ENCODE assay signal across 1 cellular context in the genomic region with DNA sequence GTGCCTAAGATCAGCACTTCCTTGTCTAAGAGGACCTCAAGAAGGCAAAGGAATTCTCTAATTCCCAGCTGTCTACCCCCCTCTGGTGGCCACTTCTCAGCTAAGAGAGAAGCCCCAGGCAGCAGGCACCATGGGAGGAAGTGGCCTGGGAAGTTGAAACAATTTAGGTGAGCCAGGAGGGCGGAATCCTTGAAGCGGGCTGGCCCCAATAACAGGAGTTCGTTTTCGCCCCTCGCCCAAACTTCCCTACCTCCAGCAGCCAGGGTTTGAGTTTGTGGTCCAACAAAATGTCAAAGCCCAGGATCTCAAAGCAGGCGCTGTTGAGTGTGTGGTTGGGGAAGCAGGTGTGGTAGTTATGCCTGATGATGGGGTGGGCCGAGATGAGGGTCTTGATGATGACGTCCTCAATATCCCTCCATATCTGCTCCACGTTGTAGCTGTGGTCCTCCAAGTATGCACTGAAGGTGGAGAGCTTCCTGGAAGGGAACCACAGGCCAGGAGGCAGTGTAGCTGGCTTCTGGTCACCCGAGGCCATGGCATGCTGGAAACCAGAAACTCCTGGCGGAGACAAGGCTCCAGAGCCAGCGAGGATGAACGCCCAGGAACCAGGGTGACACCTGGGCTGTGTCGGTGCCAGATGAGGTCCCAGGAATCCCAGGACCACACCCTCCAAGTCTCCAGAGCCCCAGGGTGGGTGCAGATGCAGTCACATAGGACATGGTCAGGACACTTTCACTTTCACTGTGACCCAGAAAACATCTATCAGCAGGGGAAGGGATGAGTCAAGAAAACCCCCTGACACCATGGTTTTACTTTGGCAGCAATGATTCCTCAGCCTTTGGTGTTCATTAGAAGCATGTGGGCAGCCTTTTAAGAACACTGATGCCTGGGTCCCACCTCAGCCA.
A peak's percentile ranks its signal among the peaks of the same experiment; 100 is the strongest.
TF ChIP-seq lines count a peak whose summit lies in the region.

No MANE protein-coding gene starts in this region.

TF ChIP-seq in HepG2, 621 proteins besides CTCF, POLR2A, EP300 and RAD21 (continued from another document):
- TF ChIP-seq, protein P1, sequence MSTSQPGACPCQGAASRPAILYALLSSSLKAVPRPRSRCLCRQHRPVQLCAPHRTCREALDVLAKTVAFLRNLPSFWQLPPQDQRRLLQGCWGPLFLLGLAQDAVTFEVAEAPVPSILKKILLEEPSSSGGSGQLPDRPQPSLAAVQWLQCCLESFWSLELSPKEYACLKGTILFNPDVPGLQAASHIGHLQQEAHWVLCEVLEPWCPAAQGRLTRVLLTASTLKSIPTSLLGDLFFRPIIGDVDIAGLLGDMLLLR (CRISPR knock-in tag; IDR thresholded peaks at IDR 0.05) = no peak
- TF ChIP-seq ZNF501 (CRISPR knock-in tag; IDR thresholded peaks at IDR 0.05) (peak; percentile 91), ZNF256 (CRISPR knock-in tag; conservative IDR thresholded peaks at IDR 0.05) (no peak; the same call in 1 of the 2 replicates), ZNF878 (CRISPR knock-in tag; IDR thresholded peaks at IDR 0.05) (0 out of 2 replicates have a peak, but pooled peaks have one; percentile 46), SMAD3 (CRISPR knock-in tag; IDR thresholded peaks at IDR 0.05) (peak; percentile 53; the same call in 1 of the 2 replicates), ZSCAN20 (CRISPR knock-in tag; IDR thresholded peaks at IDR 0.05; ENCODE audit: borderline replicate concordance) (no peak), ZNF333 (CRISPR knock-in tag; IDR thresholded peaks at IDR 0.05; ENCODE audit: borderline replicate concordance) (no peak), PHB2 (IDR thresholded peaks at IDR 0.05; ENCODE audit: partially characterized antibody) (no peak), ZNF124 (CRISPR knock-in tag; IDR thresholded peaks at IDR 0.05) (no peak), ZNF354B (CRISPR knock-in tag; IDR thresholded peaks at IDR 0.05) (no peak), ZBTB7B (CRISPR knock-in tag; IDR thresholded peaks at IDR 0.05) (peak; percentile 53; the same call in 1 of the 2 replicates), ZNF644 (CRISPR knock-in tag; IDR thresholded peaks at IDR 0.05; ENCODE audit: low read depth) (peak; percentile 29; the same call in 1 of the 2 replicates), ZNF549 (CRISPR knock-in tag; IDR thresholded peaks at IDR 0.05) (no peak), REXO4 (CRISPR knock-in tag; IDR thresholded peaks at IDR 0.05; ENCODE audit: borderline replicate concordance) (no peak), SETDB1 (CRISPR knock-in tag; IDR thresholded peaks at IDR 0.05; ENCODE audit: borderline replicate concordance) (no peak), NFKBIZ (CRISPR knock-in tag; IDR thresholded peaks at IDR 0.05) (no peak), ZNF570 (CRISPR knock-in tag; IDR thresholded peaks at IDR 0.05; ENCODE audit: borderline replicate concordance) (no peak), MIER2 (CRISPR knock-in tag; IDR thresholded peaks at IDR 0.05) (peak; percentile 65; the same call in 1 of the 2 replicates), RBAK (CRISPR knock-in tag; IDR thresholded peaks at IDR 0.05) (no peak), MYNN (CRISPR knock-in tag; IDR thresholded peaks at IDR 0.05; ENCODE audit: low read depth) (no peak), ZNF292 (CRISPR knock-in tag; IDR thresholded peaks at IDR 0.05; ENCODE audit: borderline replicate concordance, low read depth) (no peak), ZNF446 (CRISPR knock-in tag; IDR thresholded peaks at IDR 0.05) (no peak), ARNT2 (CRISPR knock-in tag; IDR thresholded peaks at IDR 0.05; ENCODE audit: low read depth) (no peak), ZNF768 (CRISPR knock-in tag; IDR thresholded peaks at IDR 0.05) (0 out of 2 replicates have a peak, but pooled peaks have one; percentile 21), CREB1 (IDR thresholded peaks at IDR 0.05) (peak; percentile 67), CREB1 (CRISPR knock-in tag; IDR thresholded peaks at IDR 0.05) (no peak), MZF1 (CRISPR knock-in tag; IDR thresholded peaks at IDR 0.05; ENCODE audit: borderline replicate concordance) (no peak)
- TF ChIP-seq, protein P2, sequence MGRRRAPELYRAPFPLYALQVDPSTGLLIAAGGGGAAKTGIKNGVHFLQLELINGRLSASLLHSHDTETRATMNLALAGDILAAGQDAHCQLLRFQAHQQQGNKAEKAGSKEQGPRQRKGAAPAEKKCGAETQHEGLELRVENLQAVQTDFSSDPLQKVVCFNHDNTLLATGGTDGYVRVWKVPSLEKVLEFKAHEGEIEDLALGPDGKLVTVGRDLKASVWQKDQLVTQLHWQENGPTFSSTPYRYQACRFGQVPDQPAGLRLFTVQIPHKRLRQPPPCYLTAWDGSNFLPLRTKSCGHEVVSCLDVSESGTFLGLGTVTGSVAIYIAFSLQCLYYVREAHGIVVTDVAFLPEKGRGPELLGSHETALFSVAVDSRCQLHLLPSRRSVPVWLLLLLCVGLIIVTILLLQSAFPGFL (CRISPR knock-in tag; IDR thresholded peaks at IDR 0.05) = no peak
- TF ChIP-seq, protein P3, sequence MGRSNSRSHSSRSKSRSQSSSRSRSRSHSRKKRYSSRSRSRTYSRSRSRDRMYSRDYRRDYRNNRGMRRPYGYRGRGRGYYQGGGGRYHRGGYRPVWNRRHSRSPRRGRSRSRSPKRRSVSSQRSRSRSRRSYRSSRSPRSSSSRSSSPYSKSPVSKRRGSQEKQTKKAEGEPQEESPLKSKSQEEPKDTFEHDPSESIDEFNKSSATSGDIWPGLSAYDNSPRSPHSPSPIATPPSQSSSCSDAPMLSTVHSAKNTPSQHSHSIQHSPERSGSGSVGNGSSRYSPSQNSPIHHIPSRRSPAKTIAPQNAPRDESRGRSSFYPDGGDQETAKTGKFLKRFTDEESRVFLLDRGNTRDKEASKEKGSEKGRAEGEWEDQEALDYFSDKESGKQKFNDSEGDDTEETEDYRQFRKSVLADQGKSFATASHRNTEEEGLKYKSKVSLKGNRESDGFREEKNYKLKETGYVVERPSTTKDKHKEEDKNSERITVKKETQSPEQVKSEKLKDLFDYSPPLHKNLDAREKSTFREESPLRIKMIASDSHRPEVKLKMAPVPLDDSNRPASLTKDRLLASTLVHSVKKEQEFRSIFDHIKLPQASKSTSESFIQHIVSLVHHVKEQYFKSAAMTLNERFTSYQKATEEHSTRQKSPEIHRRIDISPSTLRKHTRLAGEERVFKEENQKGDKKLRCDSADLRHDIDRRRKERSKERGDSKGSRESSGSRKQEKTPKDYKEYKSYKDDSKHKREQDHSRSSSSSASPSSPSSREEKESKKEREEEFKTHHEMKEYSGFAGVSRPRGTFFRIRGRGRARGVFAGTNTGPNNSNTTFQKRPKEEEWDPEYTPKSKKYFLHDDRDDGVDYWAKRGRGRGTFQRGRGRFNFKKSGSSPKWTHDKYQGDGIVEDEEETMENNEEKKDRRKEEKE (IDR thresholded peaks at IDR 0.05) = no peak
- TF ChIP-seq, protein P4, sequence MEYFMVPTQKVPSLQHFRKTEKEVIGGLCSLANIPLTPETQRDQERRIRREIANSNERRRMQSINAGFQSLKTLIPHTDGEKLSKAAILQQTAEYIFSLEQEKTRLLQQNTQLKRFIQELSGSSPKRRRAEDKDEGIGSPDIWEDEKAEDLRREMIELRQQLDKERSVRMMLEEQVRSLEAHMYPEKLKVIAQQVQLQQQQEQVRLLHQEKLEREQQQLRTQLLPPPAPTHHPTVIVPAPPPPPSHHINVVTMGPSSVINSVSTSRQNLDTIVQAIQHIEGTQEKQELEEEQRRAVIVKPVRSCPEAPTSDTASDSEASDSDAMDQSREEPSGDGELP (IDR thresholded peaks at IDR 0.05; ENCODE audit: borderline replicate concordance, low read depth) = 0 out of 2 replicates have a peak, but pooled peaks have one; percentile 9
